In genomic region chr11:128365044-128365443, GRCh38 we compare ENCODE assay signal across 10 cellular contexts.
DNase-seq lines count a peak whose midpoint lies in the region; ATAC-seq and TF ChIP-seq lines count a peak whose summit lies in the region.
"Had no signal": no experiment of that assay in that cellular context is flagged by ENCODE, and none has a peak within 500 bp of the region (broad histone marks: within the 10 kb centered on the region; RNA-seq: fewer than 3 reads in every experiment).

No MANE protein-coding gene starts in this region.

- H2BK15ac ChIP-seq in IMR-90 (ENCODE audit: low read depth, low read length): no peak overlapping the region

- no peak overlapping the region for H3K14ac ChIP-seq in IMR-90 (replicated peaks; ENCODE audit: low read depth, low read length)

- no peaks in the 10 kb centered on the region for H3K36me3 Mint-ChIP-seq in CD8-positive, alpha-beta T cell
- H3K36me3 Mint-ChIP-seq: natural killer cell had no signal

- intact Hi-C loops in CD8-positive, alpha-beta T cell (cut with DNase I, micrococcal nuclease): loop anchor here in 1 of 2 experiments (2.0 kb wide), 1 partner anchor 20 kb away; no protein-coding TSS in a partner anchor
- intact Hi-C loops in IMR-90 (cut with micrococcal nuclease): no loop called here

- no peaks in the 10 kb centered on the region for H3K79me1 ChIP-seq in IMR-90 (ENCODE audit: low read depth in 1 of 2, low read length in 2 of 2)

- no peak overlapping the region for H3K4me3 ChIP-seq in CD8-positive, alpha-beta T cell (ENCODE audit: low read depth, low read length)
- no peak overlapping the region for H3K4me3 ChIP-seq in IMR-90 (ENCODE audit: insufficient read depth, low read depth, low read length)

- CTCF ChIA-PET in CD8-positive, alpha-beta T cell (lab: Charles Lee): no interaction called here
- CTCF ChIA-PET in IMR-90 (lab: Yijun Ruan, JAX): interaction anchor here (0.6 kb wide), 1 partner anchor 192 kb away, joined by 3 read pairs; no protein-coding TSS in a partner anchor

- H4K20me1 ChIP-seq in IMR-90 (ENCODE audit: insufficient read depth, low read length): no peaks in the 10 kb centered on the region

- H4K5ac ChIP-seq in IMR-90 (ENCODE audit: low read depth, low read length): no peak overlapping the region

- H3K9me3 Mint-ChIP-seq in CD8-positive, alpha-beta T cell: no peaks in the 10 kb centered on the region
- H3K9me3 Mint-ChIP-seq: natural killer cell had no signal

- no peak overlapping the region for H3K4me2 ChIP-seq in IMR-90 (ENCODE audit: low read depth, low read length)

- H3K27ac Mint-ChIP-seq in CD8-positive, alpha-beta T cell: no peak overlapping the region
- H3K27ac Mint-ChIP-seq: natural killer cell had no signal

- no peak for DNase-seq in CD8-positive, alpha-beta T cell
- DNase-seq in IMR-90: peak; percentile 85
- peak; percentile 74 for DNase-seq in amniotic epithelial cell (ENCODE audit: low read depth)
- DNase-seq in iris pigment epithelial cell (ENCODE audit: low read depth): peak; percentile 72
- no peak for DNase-seq in GM13976 (ENCODE audit: low spot score)
- DNase-seq in SHP77 (lab: John Stamatoyannopoulos, UW): no peak
- no peak for DNase-seq in middle frontal gyrus (ENCODE audit: extremely low spot score, low spot score)
- no peak for DNase-seq in D341Med (ENCODE audit: low spot score)
- DNase-seq: activated T-cell treated with anti-CD3 and anti-CD28 coated beads for 4 hours, natural killer cell had no signal

- no peak overlapping the region for H2BK120ac ChIP-seq in IMR-90 (ENCODE audit: low read depth, low read length)

- dilution Hi-C loops in IMR-90 (cut with HindIII; ENCODE audit: low sequenced_read_pairs, unreplicated experiment): no loop called here

- H3K27me3 ChIP-seq in CD8-positive, alpha-beta T cell (ENCODE audit: insufficient read depth, low read length): no peaks in the 10 kb centered on the region
- peaks cover 1% of the 10 kb centered on the region; the same call in 1 of the 2 replicates for H3K27me3 ChIP-seq in IMR-90 (ENCODE audit: control insufficient read depth, insufficient read depth, low read length)

- no peak overlapping the region for H3K23ac ChIP-seq in IMR-90 (ENCODE audit: low read depth, low read length)

- in situ Hi-C loops in IMR-90 (cut with MboI; ENCODE audit: low sequenced_read_pairs) (no loop called here), GM13976 (cut with MboI; ENCODE audit: low sequenced_read_pairs, unreplicated experiment) (no loop called here)

- H2BK5ac ChIP-seq in IMR-90 (ENCODE audit: low read depth, low read length, poor library complexity, severe bottlenecking): no peak overlapping the region

- no peaks in the 10 kb centered on the region for H3K4me1 ChIP-seq in CD8-positive, alpha-beta T cell (ENCODE audit: insufficient read depth, low read length)
- peaks cover 11% of the 10 kb centered on the region for H3K4me1 ChIP-seq in IMR-90 (ENCODE audit: control insufficient read depth, insufficient read depth, low read length)

- no peak for TF ChIP-seq POLR2A in IMR-90 (IDR thresholded peaks at IDR 0.05; ENCODE audit: low read depth, low read length)

- no peak overlapping the region for H2AFZ ChIP-seq in IMR-90 (replicated peaks; ENCODE audit: low read length, poor library complexity)

- BruUV-seq in IMR-90 (replicated peaks; lab: Mats Ljungman, UMichigan): no TSS peak

- H4K91ac ChIP-seq in IMR-90 (ENCODE audit: insufficient read depth, low read depth, low read length): no peak overlapping the region

- peak; percentile 46 for ATAC-seq in CD8-positive, alpha-beta T cell
- ATAC-seq in IMR-90 (ENCODE audit: low read depth): peak; percentile 63

- no peak overlapping the region for H3K27ac ChIP-seq in CD8-positive, alpha-beta T cell (ENCODE audit: low read depth, low read length)
- no peak overlapping the region for H3K27ac ChIP-seq in IMR-90 (ENCODE audit: insufficient read depth, low read length)

- TF ChIP-seq CTCF in CD8-positive, alpha-beta T cell (IDR thresholded peaks at IDR 0.05): no peak
- TF ChIP-seq CTCF in IMR-90 (conservative IDR thresholded peaks at IDR 0.05; ENCODE audit: low read depth, low read length) (no peak), GM13976 (IDR thresholded peaks at IDR 0.05; ENCODE audit: borderline replicate concordance, control extremely low read depth, extremely low read depth, insufficient read depth, missing control alignments) (no peak)

- H3K4me1 Mint-ChIP-seq in CD8-positive, alpha-beta T cell (ENCODE audit: low read depth): peaks cover 15% of the 10 kb centered on the region

- no peak overlapping the region for H3K4ac ChIP-seq in IMR-90 (ENCODE audit: low read depth, low read length)

- no peak overlapping the region for H3K56ac ChIP-seq in IMR-90 (ENCODE audit: extremely low read depth, insufficient read depth, low read length)

- H2AK9ac ChIP-seq in IMR-90 (replicated peaks; ENCODE audit: low read depth, low read length, poor library complexity): no peak overlapping the region

- H3K9me1 ChIP-seq in IMR-90 (ENCODE audit: insufficient read depth, low read length): peaks cover 11% of the 10 kb centered on the region

- no peaks in the 10 kb centered on the region for H3K36me3 ChIP-seq in CD8-positive, alpha-beta T cell (ENCODE audit: insufficient read depth, low read length)
- H3K36me3 ChIP-seq in IMR-90 (ENCODE audit: control insufficient read depth, insufficient read depth, low read length): no peaks in the 10 kb centered on the region

- no peak overlapping the region for H3K4me3 Mint-ChIP-seq in CD8-positive, alpha-beta T cell
- H3K4me3 Mint-ChIP-seq: natural killer cell had no signal

- H2AK5ac ChIP-seq in IMR-90 (ENCODE audit: low read depth, low read length): no peak overlapping the region

- no peaks in the 10 kb centered on the region for H3K27me3 Mint-ChIP-seq in CD8-positive, alpha-beta T cell (ENCODE audit: low read depth)

- no peak overlapping the region for H3K18ac ChIP-seq in IMR-90 (ENCODE audit: low read depth, low read length)

- WGBS in IMR-90 (ENCODE audit: extremely low coverage in 2 of 2, insufficient read length in 1 of 2), 2 experiments: no CpG with 5 or more reads among the region's 3 CpGs

- no peaks in the 10 kb centered on the region for H3K9me3 ChIP-seq in CD8-positive, alpha-beta T cell (ENCODE audit: low read length)
- no peaks in the 10 kb centered on the region for H3K9me3 ChIP-seq in IMR-90 (ENCODE audit: control insufficient read depth, insufficient read depth, low read length)

- no peak overlapping the region for H3K9ac ChIP-seq in IMR-90 (ENCODE audit: low read depth, low read length)

- H4K8ac ChIP-seq in IMR-90 (ENCODE audit: low read depth in 2 of 2, low read length in 2 of 2): no peak overlapping the region

- POLR2A ChIA-PET in CD8-positive, alpha-beta T cell (lab: Charles Lee): interaction anchor here (0.7 to 2.4 kb wide), 3 partner anchors 23 to 54 kb away, joined by 3 to 6 read pairs (median 3); no protein-coding TSS in a partner anchor
- POLR2A ChIA-PET in IMR-90 (lab: Charles Lee; ENCODE audit: unreplicated experiment): interaction anchor here (0.6 kb wide), 1 partner anchor 36 kb away, joined by 15 read pairs; no protein-coding TSS in a partner anchor

- no peak overlapping the region for H2BK20ac ChIP-seq in IMR-90 (ENCODE audit: low read depth, low read length)

- TF ChIP-seq RAD21 in IMR-90 (IDR thresholded peaks at IDR 0.05; ENCODE audit: low read length): no peak

TF ChIP-seq in IMR-90, 13 proteins besides CTCF, POLR2A, EP300 and RAD21:
- 0 out of 2 replicates have a peak, but pooled peaks have one; percentile 38 for TF ChIP-seq MXI1 (IDR thresholded peaks at IDR 0.05; ENCODE audit: borderline replicate concordance, low read depth, low read length)
- TF ChIP-seq SMC3 (IDR thresholded peaks at IDR 0.05; ENCODE audit: low read depth, low read length): no peak

Comparison
In these comparisons a context has a peak if more than half of its experiments do, and no peak if none do; other contexts are left out.
1. DNase-seq: peak in IMR-90 (single experiment), amniotic epithelial cell (single experiment) and iris pigment epithelial cell (single experiment); none in CD8-positive, alpha-beta T cell (0 of 7), GM13976 (single experiment), SHP77 (0 of 2), middle frontal gyrus (single experiment) and D341Med (single experiment).